In genomic region chr14:69398818-69399210, GRCh38 we compare ENCODE assay signal across 8 cellular contexts. TPM values are rescaled to one million over a fixed set of nuclear protein-coding genes. Genes with fewer than 3 reads are reported as not detected.
A peak's percentile ranks its signal among the peaks of the same experiment; 100 is the strongest.
DNase-seq lines count a peak whose midpoint lies in the region; TF ChIP-seq lines count a peak whose summit lies in the region.

No MANE protein-coding gene starts in this region.

- H3K27ac ChIP-seq in duodenal mucosa (ENCODE audit: low read depth, low read length) (peak overlapping the region; percentile 77), neural progenitor cell (no peak overlapping the region)

- H3K27me3 Mint-ChIP-seq in activated naive CD4-positive, alpha-beta T cell treated with anti-CD3 and anti-CD28 coated beads for 36 hours (ENCODE audit: low read depth) = no peaks in the 10 kb centered on the region
- H3K27me3 Mint-ChIP-seq in neural progenitor cell (ENCODE audit: insufficient read depth, low read depth) = no peaks in the 10 kb centered on the region

- H3K4me3 ChIP-seq in duodenal mucosa (ENCODE audit: low read depth in 1 of 2, low read length in 2 of 2) (peak overlapping the region; percentile 88 to 98), neural progenitor cell (peak overlapping the region; percentile 93)

- no peaks in the 10 kb centered on the region for H3K9me3 Mint-ChIP-seq in activated naive CD4-positive, alpha-beta T cell treated with anti-CD3 and anti-CD28 coated beads for 36 hours
- no peaks in the 10 kb centered on the region for H3K9me3 Mint-ChIP-seq in neural progenitor cell

- peak overlapping the region; percentile 89 for H3K4me3 Mint-ChIP-seq in activated naive CD4-positive, alpha-beta T cell treated with anti-CD3 and anti-CD28 coated beads for 36 hours
- H3K4me3 Mint-ChIP-seq in neural progenitor cell = peak overlapping the region; percentile 94

- peak overlapping the region; percentile 84 for H3K4me2 ChIP-seq in neural progenitor cell

- H3K79me2 ChIP-seq in neural progenitor cell (ENCODE audit: low read depth) = peaks cover 96% of the 10 kb centered on the region

- H3K36me3 Mint-ChIP-seq in activated naive CD4-positive, alpha-beta T cell treated with anti-CD3 and anti-CD28 coated beads for 36 hours (ENCODE audit: low read depth) = peaks cover 35% of the 10 kb centered on the region
- peaks cover 18% of the 10 kb centered on the region for H3K36me3 Mint-ChIP-seq in neural progenitor cell

- peaks cover 60% of the 10 kb centered on the region for H3K4me1 Mint-ChIP-seq in activated naive CD4-positive, alpha-beta T cell treated with anti-CD3 and anti-CD28 coated beads for 36 hours (ENCODE audit: low read depth)
- peaks cover 36% of the 10 kb centered on the region for H3K4me1 Mint-ChIP-seq in neural progenitor cell

- peak overlapping the region; percentile 99 for H2AFZ ChIP-seq in neural progenitor cell (replicated peaks)

- peaks cover 66% of the 10 kb centered on the region for H4K20me1 ChIP-seq in neural progenitor cell (ENCODE audit: low read depth)

- H3F3A ChIP-seq in neural progenitor cell (ENCODE audit: low read depth) = peaks cover 9% of the 10 kb centered on the region

- CTCF ChIA-PET in activated naive CD4-positive, alpha-beta T cell treated with anti-CD3 and anti-CD28 coated beads for 36 hours (lab: Charles Lee) = interaction anchor here (0.7 to 3.7 kb wide), 3 partner anchors 61 to 1010 kb away, joined by 3 to 19 read pairs (median 4); no protein-coding TSS in a partner anchor

- no peak for DNase-seq in activated naive CD4-positive, alpha-beta T cell treated with anti-CD3 and anti-CD28 coated beads for 36 hours
- no peak for DNase-seq in activated naive CD4-positive, alpha-beta T cell (lab: John Stamatoyannopoulos, UW)
- DNase-seq in NCI-H1694 treated with DMSO at 0.1 percent for 48 hours (lab: John Stamatoyannopoulos, UW) = peak; percentile 66
- DNase-seq in neural progenitor cell (ENCODE audit: low spot score) = no peak
- no peak for DNase-seq in NCI-H446 (lab: John Stamatoyannopoulos, UW)
- DNase-seq in A172 (ENCODE audit: low spot score) = no peak
- DNase-seq in HPDE6-E6E7 (ENCODE audit: extremely low spot score) = no peak

- H3K36me3 ChIP-seq in duodenal mucosa (ENCODE audit: control insufficient read depth in 1 of 2, insufficient read depth in 2 of 2, low read length in 2 of 2) (peaks cover 13 to 27% of the 10 kb centered on the region in 2 donors), neural progenitor cell (peaks cover 16% of the 10 kb centered on the region)

- peak overlapping the region; percentile 100 for H3K27ac Mint-ChIP-seq in activated naive CD4-positive, alpha-beta T cell treated with anti-CD3 and anti-CD28 coated beads for 36 hours
- H3K27ac Mint-ChIP-seq in neural progenitor cell = peak overlapping the region; percentile 100

- no peaks in the 10 kb centered on the region for H3K9me3 ChIP-seq in duodenal mucosa (ENCODE audit: control insufficient read depth in 1 of 2, low read length in 2 of 2)
- H3K9me3 ChIP-seq in neural progenitor cell (ENCODE audit: low read depth) = no peaks in the 10 kb centered on the region

- intact Hi-C loops in activated naive CD4-positive, alpha-beta T cell treated with anti-CD3 and anti-CD28 coated beads for 36 hours (cut with micrococcal nuclease) = loop anchor here (1.0 to 10.0 kb wide), 9 partner anchors 41 to 422 kb away; partner anchors contain the start of genes ACTN1, DCAF5, EXD2 and GALNT16

- no peak for TF ChIP-seq CTCF in neural progenitor cell (IDR thresholded peaks at IDR 0.05)

- H3K27me3 ChIP-seq in duodenal mucosa (ENCODE audit: control insufficient read depth in 1 of 2, insufficient read depth in 2 of 2, low read length in 2 of 2) = no peaks in the 10 kb centered on the region
- no peaks in the 10 kb centered on the region for H3K27me3 ChIP-seq in neural progenitor cell

- H3K9ac ChIP-seq in duodenal mucosa (ENCODE audit: low read depth in 1 of 2, low read length in 2 of 2) = peak overlapping the region; percentile 91 to 93
- H3K9ac ChIP-seq in neural progenitor cell = peak overlapping the region; percentile 69

- H3K4me1 ChIP-seq in duodenal mucosa (ENCODE audit: control insufficient read depth in 1 of 2, insufficient read depth in 2 of 2, low read length in 2 of 2) (peaks cover 30 to 34% of the 10 kb centered on the region in 2 donors), neural progenitor cell (peaks cover 35% of the 10 kb centered on the region)

RNA-seq across cellular contexts. Expression of gene SLC39A9, which starts 0.3 kb away (rescaled TPM):
- total RNA-seq in activated naive CD4-positive, alpha-beta T cell treated with anti-CD3 and anti-CD28 coated beads for 36 hours = 10 to 100 TPM; 53.4 to 54.5 TPM
- total RNA-seq in neural progenitor cell (ENCODE audit: low replicate concordance) = 54.5 and 61.2 TPM in 2 replicates
- 53.9 and 64.5 TPM in 2 replicates for total RNA-seq in A172 (2014; rRNA removed; shearing (Covaris generic))

RNA-seq across cellular contexts. Expression of gene ERH, which starts 0.7 kb away (rescaled TPM):
- 100 to 1,000 TPM; 338 to 348 TPM for total RNA-seq in activated naive CD4-positive, alpha-beta T cell treated with anti-CD3 and anti-CD28 coated beads for 36 hours
- total RNA-seq in neural progenitor cell (ENCODE audit: low replicate concordance) = 252 and 337 TPM in 2 replicates
- total RNA-seq in A172 (2014; rRNA removed; shearing (Covaris generic)) = 155 and 165 TPM in 2 replicates
